Comparison of ENCODE assay signal across 24 cellular contexts in genomic region chr21:42079008-42079938, GRCh38. TPM values are rescaled to one million over a fixed set of nuclear protein-coding genes. Genes with fewer than 3 reads are reported as not detected.
DNase-seq lines count a peak whose midpoint lies in the region; TF ChIP-seq lines count a peak whose summit lies in the region.
"Had no signal": no experiment of that assay in that cellular context is flagged by ENCODE, and none has a peak within 500 bp of the region (broad histone marks: within the 10 kb centered on the region; RNA-seq: fewer than 3 reads in every experiment).

No MANE protein-coding gene starts in this region.

- H3K9me3 Mint-ChIP-seq in CD14-positive monocyte (no peaks in the 10 kb centered on the region), neural progenitor cell (no peaks in the 10 kb centered on the region)
- H3K9me3 Mint-ChIP-seq: central memory CD8-positive, alpha-beta T cell; GM23338 had no signal

- H3K9ac ChIP-seq in mammary epithelial cell (ENCODE audit: insufficient read depth, low read length) (no peak overlapping the region), neural progenitor cell (no peak overlapping the region)

- H3K9me3 ChIP-seq in HEK293 (ENCODE audit: control insufficient read depth, insufficient read depth, low read depth, low read length) (no peaks in the 10 kb centered on the region), mammary epithelial cell (replicated peaks; ENCODE audit: insufficient read depth, low read length) (no peaks in the 10 kb centered on the region), neural progenitor cell (ENCODE audit: low read depth) (no peaks in the 10 kb centered on the region)
- H3K9me3 ChIP-seq: thyroid gland had no signal

- no peak overlapping the region for H3K4me3 Mint-ChIP-seq in CD14-positive monocyte
- no peak overlapping the region for H3K4me3 Mint-ChIP-seq in neural progenitor cell
- H3K4me3 Mint-ChIP-seq: central memory CD8-positive, alpha-beta T cell; GM23338 had no signal

- no peaks in the 10 kb centered on the region for H3K4me1 ChIP-seq in HEK293 (ENCODE audit: control insufficient read depth, insufficient read depth, low read length)
- peaks cover 11% of the 10 kb centered on the region for H3K4me1 ChIP-seq in mammary epithelial cell (ENCODE audit: insufficient read depth, low read length)
- H3K4me1 ChIP-seq in neural progenitor cell, result peaks cover 13% of the 10 kb centered on the region

- H3K4me1 Mint-ChIP-seq in CD14-positive monocyte, result peaks cover 30% of the 10 kb centered on the region
- peaks cover 43% of the 10 kb centered on the region for H3K4me1 Mint-ChIP-seq in neural progenitor cell
- H3K4me1 Mint-ChIP-seq: GM23338 had no signal

- intact Hi-C loops in CD14-positive monocyte (cut with micrococcal nuclease), result no loop called here
- intact Hi-C loops in mammary epithelial cell (cut with micrococcal nuclease), result no loop called here
- intact Hi-C loops in head of caudate nucleus (cut with DNase I), result no loop called here

- WGBS in mammary epithelial cell (ENCODE audit: low coverage, missing lambda C conversion rate), result 37% methylated on average over 9 of the region's 13 CpGs

- H3K27ac ChIP-seq in HEK293 (ENCODE audit: extremely low read depth, low read depth, low read length) (no peak overlapping the region), mammary epithelial cell (ENCODE audit: insufficient read depth, low read depth, low read length) (no peak overlapping the region), neural progenitor cell (no peak overlapping the region)
- H3K27ac ChIP-seq: thyroid gland had no signal

- no peaks in the 10 kb centered on the region for H3K36me3 ChIP-seq in HEK293 (ENCODE audit: control insufficient read depth in 2 of 2, insufficient read depth in 1 of 2, low read length in 2 of 2)
- no peaks in the 10 kb centered on the region for H3K36me3 ChIP-seq in mammary epithelial cell (ENCODE audit: insufficient read depth, low read length)
- H3K36me3 ChIP-seq in neural progenitor cell, result no peaks in the 10 kb centered on the region
- H3K36me3 ChIP-seq: thyroid gland had no signal

- dilution Hi-C loops in mammary epithelial cell (cut with HindIII; ENCODE audit: low sequenced_read_pairs), result no loop called here

- BruUV-seq in mammary epithelial cell (replicated peaks; lab: Mats Ljungman, UMichigan), result no TSS peak

- H2AFZ ChIP-seq in mammary epithelial cell (ENCODE audit: low read depth, low read length) (peak overlapping the region; percentile 57), neural progenitor cell (replicated peaks) (no peak overlapping the region)
- H2AFZ ChIP-seq: GM23338 had no signal

- CTCF ChIA-PET in HEK293 (lab: Yijun Ruan, JAX), result interaction anchor here (0.8 kb wide), 1 partner anchor 12 kb away, joined by 4 read pairs; no protein-coding TSS in a partner anchor
- CTCF ChIA-PET in mammary epithelial cell (lab: Charles Lee; ENCODE audit: low non-redundant PET), result interaction anchor here (0.5 kb wide), 1 partner anchor 25 kb away, joined by 11 read pairs; no protein-coding TSS in a partner anchor

- POLR2A ChIA-PET in HEK293 (lab: Yijun Ruan, JAX), result no interaction called here

- H3K4me2 ChIP-seq in mammary epithelial cell (ENCODE audit: insufficient read depth, low read depth, low read length) (no peak overlapping the region), neural progenitor cell (no peak overlapping the region)
- H3K4me2 ChIP-seq: GM23338 had no signal

- no peaks in the 10 kb centered on the region for H4K20me1 ChIP-seq in mammary epithelial cell (ENCODE audit: insufficient read depth, low read length)
- H4K20me1 ChIP-seq in neural progenitor cell (ENCODE audit: low read depth), result no peaks in the 10 kb centered on the region

- in situ Hi-C loops in mammary epithelial cell (cut with MboI; ENCODE audit: low sequenced_read_pairs in 2 of 2), result no loop called here

- no peaks in the 10 kb centered on the region for H3K79me2 ChIP-seq in mammary epithelial cell (ENCODE audit: insufficient read depth, low read length)
- no peaks in the 10 kb centered on the region for H3K79me2 ChIP-seq in neural progenitor cell (ENCODE audit: low read depth)

- peak overlapping the region; percentile 22 to 98 (median 86) for H3K27ac Mint-ChIP-seq in CD14-positive monocyte
- peak overlapping the region; percentile 17 for H3K27ac Mint-ChIP-seq in neural progenitor cell
- H3K27ac Mint-ChIP-seq: GM23338 had no signal

- H3K4me3 ChIP-seq in HEK293 (ENCODE audit: low read depth, low read length) (no peak overlapping the region), mammary epithelial cell (replicated peaks in 1 of 3; ENCODE audit: insufficient read depth in 1 of 3, low read depth in 2 of 3, low read length in 3 of 3) (no peak overlapping the region), neural progenitor cell (no peak overlapping the region)
- H3K4me3 ChIP-seq: GM23338, thyroid gland had no signal

- no peaks in the 10 kb centered on the region for H3F3A ChIP-seq in neural progenitor cell (ENCODE audit: low read depth)

- DNase-seq in CD14-positive monocyte (ENCODE audit: low spot score) (no peak), mammary epithelial cell (peak; percentile 53), neural progenitor cell (ENCODE audit: low spot score) (no peak), NCI-H1105 treated with DMSO at 0.1 percent for 48 hours (lab: John Stamatoyannopoulos, UW) (no peak), head of caudate nucleus (no peak), HCEC 1CT (no peak)
- DNase-seq: activated CD4-positive, alpha-beta T cell treated with anti-CD3 and anti-CD28 coated beads for 48 hours; activated CD8-positive, alpha-beta memory T cell treated with anti-CD3 and anti-CD28 coated beads, Interleukin-2, amount 50 U/mL, for 4 hours; activated gamma-delta T cell; Calu3; effector CD8-positive, alpha-beta T cell; left ventricle myocardium superior; NCI-H2029; nucleus accumbens; retina; SHP77; stimulated activated CD4-positive, alpha-beta T cell treated with anti-CD3 and anti-CD28 coated beads, Interleukin-12 subunit alpha, Interleukin-12 subunit beta, amount 100 ng/mL, for 4 hours; thyroid gland had no signal

- TF ChIP-seq CTCF in CD14-positive monocyte (IDR thresholded peaks at IDR 0.05) (no peak), HEK293 (tag by site-specific recombination; IDR thresholded peaks at IDR 0.05) (no peak), mammary epithelial cell (conservative IDR thresholded peaks at IDR 0.05 in 1 of 2, IDR thresholded peaks at IDR 0.05 in 1 of 2; ENCODE audit: extremely low read depth in 1 of 2, insufficient read depth in 1 of 2, low read depth in 1 of 2, low read length in 2 of 2) (no peak), neural progenitor cell (IDR thresholded peaks at IDR 0.05) (no peak)

- H3K27me3 ChIP-seq in mammary epithelial cell (ENCODE audit: insufficient read depth, low read length), result peaks cover under 1% of the 10 kb centered on the region
- H3K27me3 ChIP-seq in neural progenitor cell, result no peaks in the 10 kb centered on the region
- H3K27me3 ChIP-seq: thyroid gland had no signal

- peaks cover 1 to 5% (median 4%) of the 10 kb centered on the region in 3 donors for H3K27me3 Mint-ChIP-seq in CD14-positive monocyte (ENCODE audit: low read depth in 3 of 3)
- peaks cover 14% of the 10 kb centered on the region for H3K27me3 Mint-ChIP-seq in neural progenitor cell (ENCODE audit: insufficient read depth, low read depth)

- H3K36me3 Mint-ChIP-seq in CD14-positive monocyte, result peaks cover 0 to 2% of the 10 kb centered on the region in 2 donors
- no peaks in the 10 kb centered on the region for H3K36me3 Mint-ChIP-seq in neural progenitor cell

TF ChIP-seq in HEK293, 187 proteins besides CTCF, POLR2A, EP300 and RAD21 (continues in another document):
- no peak for TF ChIP-seq ZNF280C (tag by site-specific recombination; IDR thresholded peaks at IDR 0.05)
- TF ChIP-seq ZNF596 (tag by site-specific recombination; IDR thresholded peaks at IDR 0.05), result no peak
- TF ChIP-seq ZNF155 (tag by site-specific recombination; IDR thresholded peaks at IDR 0.05), result no peak
- TF ChIP-seq MEIS1 (CRISPR knock-in tag; IDR thresholded peaks at IDR 0.05; ENCODE audit: borderline replicate concordance), result no peak
- no peak for TF ChIP-seq ZNF530 (tag by site-specific recombination; IDR thresholded peaks at IDR 0.05; ENCODE audit: low read depth)
- no peak for TF ChIP-seq ZNF792 (tag by site-specific recombination; IDR thresholded peaks at IDR 0.05)
- TF ChIP-seq GLIS1 (tag by site-specific recombination; IDR thresholded peaks at IDR 0.05), result peak; percentile 38
- 0 out of 2 replicates have a peak, but pooled peaks have one; percentile 43 for TF ChIP-seq ZNF223 (tag by site-specific recombination; IDR thresholded peaks at IDR 0.05)
- no peak for TF ChIP-seq ZBTB6 (tag by site-specific recombination; IDR thresholded peaks at IDR 0.05)
- TF ChIP-seq ZFHX2 (tag by site-specific recombination; conservative IDR thresholded peaks at IDR 0.05), result no peak
- no peak for TF ChIP-seq ZNF707 (tag by site-specific recombination; IDR thresholded peaks at IDR 0.05)

RNA-seq across cellular contexts. Expression of gene UMODL1, which starts 8.2 kb away (rescaled TPM):
- not detected for polyA plus RNA-seq in CD14-positive monocyte
- under 1 TPM in 1 of 2 donors, not detected in 1; under 0.01 TPM for total RNA-seq in mammary epithelial cell
- not detected for polyA plus RNA-seq in mammary epithelial cell
- polyA minus RNA-seq in mammary epithelial cell, result not detected
- 0.09 TPM in 1 of 2 replicates, not detected in the other for total RNA-seq in neural progenitor cell (ENCODE audit: low replicate concordance)
- total RNA-seq: Calu3, fibroblast of lung, GM23338, left ventricle myocardium superior, M059J, NCI-H460, thyroid gland had no signal
- polyA plus RNA-seq: fibroblast of lung, GM23338 had no signal
